19 cellular contexts compared by ENCODE assay signal in the genomic region with DNA sequence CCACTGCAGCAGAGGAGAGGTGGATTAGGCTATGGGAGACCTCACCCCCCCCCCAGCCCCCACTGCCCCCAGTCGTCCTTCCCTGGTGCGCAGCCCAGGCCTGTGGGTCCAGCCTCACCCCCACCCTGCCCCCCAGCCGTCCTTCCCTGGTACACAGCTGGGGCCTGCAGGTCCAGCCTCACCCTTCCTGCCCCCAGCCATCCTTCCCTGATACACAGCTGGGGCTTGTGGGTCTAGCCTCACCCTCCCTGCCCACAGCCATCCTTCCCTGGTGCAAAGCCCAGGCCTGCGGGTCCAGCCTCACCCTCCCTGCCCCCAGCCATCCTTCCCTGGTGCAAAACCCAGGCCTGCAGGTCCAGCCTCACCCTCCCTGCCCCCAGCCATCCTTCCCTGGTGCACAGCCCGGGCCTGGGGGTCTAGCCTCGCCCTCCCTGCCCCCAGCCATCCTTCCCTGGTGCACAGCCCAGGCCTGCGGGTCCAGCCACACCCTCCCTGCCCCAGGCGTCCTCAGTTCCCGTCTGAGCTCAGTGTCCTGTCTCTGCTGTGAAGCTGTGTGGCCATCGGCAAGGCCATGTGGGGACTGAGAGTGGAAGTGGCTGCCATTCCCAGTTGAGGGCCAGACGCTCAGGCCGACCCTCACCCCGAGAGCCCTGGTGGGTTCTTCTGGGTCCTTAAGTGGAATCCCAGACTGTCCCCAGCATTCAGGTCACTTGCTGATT.
"Had no signal": no experiment of that assay in that cellular context is flagged by ENCODE, and none has a peak within 500 bp of the region (broad histone marks: within the 10 kb centered on the region; RNA-seq: fewer than 3 reads in every experiment).

No MANE protein-coding gene starts in this region.

- H3K4me1 ChIP-seq: esophagus muscularis mucosa, gastrocnemius medialis, heart right ventricle, left lung, lower lobe of right lung, psoas muscle, right lobe of liver had no signal

- H3K4me3 Mint-ChIP-seq: central memory CD8-positive, alpha-beta T cell; memory B cell; naive B cell; nephron; stimulated activated naive B cell treated with anti-CD40 and anti-IgM and Interleukin-4, amounts not matched to agents 10 μg/mL and 1 μg/mL and 100 μg/mL, for 72 hours had no signal

- ATAC-seq: gastrocnemius medialis; heart right ventricle; left lung; psoas muscle; right lobe of liver; stimulated activated naive B cell treated with anti-CD40 and anti-IgM and Interleukin-4, amounts not matched to agents 10 μg/mL and 1 μg/mL and 100 μg/mL, for 72 hours had no signal

- H3K27ac Mint-ChIP-seq: memory B cell; nephron; stimulated activated naive B cell treated with anti-CD40 and anti-IgM and Interleukin-4, amounts not matched to agents 10 μg/mL and 1 μg/mL and 100 μg/mL, for 72 hours had no signal

- DNase-seq: effector memory CD4-positive, alpha-beta T cell; gastrocnemius medialis; heart right ventricle; hypothalamus; left lung; lower lobe of right lung; midbrain; naive B cell; psoas muscle; retina; right lobe of liver; stimulated activated CD4-positive, alpha-beta T cell treated with anti-CD3 and anti-CD28 coated beads, Interleukin-4, amount 100 ng/mL, for 24 hours; stimulated activated naive B cell treated with anti-CD40 and anti-IgM and Interleukin-4, amounts not matched to agents 10 μg/mL and 1 μg/mL and 100 μg/mL, for 72 hours; trophoblast cell had no signal

- H3K36me3 ChIP-seq: esophagus muscularis mucosa, gastrocnemius medialis, heart right ventricle, left lung, lower lobe of right lung, right lobe of liver had no signal

- H3K4me3 ChIP-seq: esophagus muscularis mucosa, gastrocnemius medialis, heart right ventricle, left lung, lower lobe of right lung, psoas muscle, right lobe of liver had no signal

- H3K9me3 Mint-ChIP-seq: central memory CD8-positive, alpha-beta T cell; memory B cell; naive B cell; nephron; stimulated activated naive B cell treated with anti-CD40 and anti-IgM and Interleukin-4, amounts not matched to agents 10 μg/mL and 1 μg/mL and 100 μg/mL, for 72 hours had no signal

- H3K27me3 ChIP-seq: right lobe of liver had no signal

- H3K27ac ChIP-seq: epithelial cell of prostate, esophagus muscularis mucosa, gastrocnemius medialis, heart right ventricle, left lung, lower lobe of right lung, psoas muscle, right lobe of liver had no signal

- H3K9me3 ChIP-seq: esophagus muscularis mucosa, gastrocnemius medialis, heart right ventricle, left lung, lower lobe of right lung, psoas muscle, right lobe of liver had no signal

- H3K4me1 Mint-ChIP-seq: central memory CD8-positive, alpha-beta T cell; memory B cell had no signal

- H3K36me3 Mint-ChIP-seq: memory B cell; naive B cell; stimulated activated naive B cell treated with anti-CD40 and anti-IgM and Interleukin-4, amounts not matched to agents 10 μg/mL and 1 μg/mL and 100 μg/mL, for 72 hours had no signal
